8 cellular contexts compared by ENCODE assay signal in genomic region chr17:2853111-2853721, GRCh38. TPM values are rescaled to one million over a fixed set of nuclear protein-coding genes. Genes with fewer than 3 reads are reported as not detected.
DNase-seq lines count a peak whose midpoint lies in the region; ATAC-seq and TF ChIP-seq lines count a peak whose summit lies in the region.

No MANE protein-coding gene starts in this region.

- H3K27ac ChIP-seq in neuronal stem cell (replicated peaks; ENCODE audit: low read length) = no peak overlapping the region

- peak overlapping the region; percentile 65 for H4K8ac ChIP-seq in neuronal stem cell (ENCODE audit: low read depth, low read length)

- DNase-seq in AG20443 (ENCODE audit: low spot score) (peak; percentile 84), KBM-7 (peak; percentile 36), foreskin fibroblast (peak; percentile 36 to 81), neuronal stem cell (ENCODE audit: low spot score) (no peak), OCI-M1 (lab: John Stamatoyannopoulos, UW) (no peak), NCI-H1694 treated with DMSO at 0.1 percent for 48 hours (lab: John Stamatoyannopoulos, UW) (no peak)
- DNase-seq in activated T-helper 1 cell treated with anti-CD3 and anti-CD28 coated beads, Interleukin-12 subunit alpha, Interleukin-12 subunit beta, Interleukin-2, Interleukin-4 antibody, amounts not matched to agents 30 ng/mL and 10 ng/mL and 1 ng/mL, durations not matched to agents 14 hours and 24 hours and 36 hours (ENCODE audit: low spot score) = peak; percentile 21

- H2BK120ac ChIP-seq in neuronal stem cell (ENCODE audit: low read depth, low read length) = no peak overlapping the region

- H3K36me3 Mint-ChIP-seq in activated T-helper 1 cell treated with anti-CD3 and anti-CD28 coated beads, Interleukin-12 subunit alpha, Interleukin-12 subunit beta, Interleukin-2, Interleukin-4 antibody, amounts not matched to agents 30 ng/mL and 10 ng/mL and 1 ng/mL, durations not matched to agents 14 hours and 24 hours and 36 hours (ENCODE audit: low read depth) = no peaks in the 10 kb centered on the region

- H3K27ac Mint-ChIP-seq in activated T-helper 1 cell treated with anti-CD3 and anti-CD28 coated beads, Interleukin-12 subunit alpha, Interleukin-12 subunit beta, Interleukin-2, Interleukin-4 antibody, amounts not matched to agents 30 ng/mL and 10 ng/mL and 1 ng/mL, durations not matched to agents 14 hours and 24 hours and 36 hours = no peak overlapping the region

- in situ Hi-C loops in KBM-7 (cut with MboI; ENCODE audit: low pct_unique_long_range_greater_than_20kb, low sequenced_read_pairs) = no loop called here

- no peaks in the 10 kb centered on the region for H3K9me3 Mint-ChIP-seq in activated T-helper 1 cell treated with anti-CD3 and anti-CD28 coated beads, Interleukin-12 subunit alpha, Interleukin-12 subunit beta, Interleukin-2, Interleukin-4 antibody, amounts not matched to agents 30 ng/mL and 10 ng/mL and 1 ng/mL, durations not matched to agents 14 hours and 24 hours and 36 hours

- H2BK12ac ChIP-seq in neuronal stem cell (ENCODE audit: low read length) = peak overlapping the region; percentile 58

- H3K27me3 ChIP-seq in neuronal stem cell (ENCODE audit: control insufficient read depth in 3 of 3, insufficient read depth in 3 of 3, low read depth in 1 of 3, low read length in 3 of 3) = peaks cover 11 to 67% (median 35%) of the 10 kb centered on the region in 3 experiments

- H2BK5ac ChIP-seq in neuronal stem cell (ENCODE audit: low read length) = no peak overlapping the region

- H3K14ac ChIP-seq in neuronal stem cell (ENCODE audit: low read length) = no peak overlapping the region

- H3K36me3 ChIP-seq in neuronal stem cell (replicated peaks in 1 of 2; ENCODE audit: control insufficient read depth in 2 of 2, insufficient read depth in 2 of 2, low read length in 2 of 2) = no peaks in the 10 kb centered on the region

- peak overlapping the region; percentile 84 for H3K9ac ChIP-seq in neuronal stem cell (ENCODE audit: low read depth, low read length, poor library complexity)

- TF ChIP-seq CTCF in foreskin fibroblast (IDR thresholded peaks at IDR 0.05; ENCODE audit: low read depth, low read length) = no peak

- peak overlapping the region; percentile 93 for H3K18ac ChIP-seq in neuronal stem cell (ENCODE audit: low read length)

- peaks cover 0 to 4% of the 10 kb centered on the region in 2 donors for H3K9me3 ChIP-seq in neuronal stem cell (replicated peaks in 1 of 2; ENCODE audit: control insufficient read depth in 2 of 2, insufficient read depth in 1 of 2, low read depth in 1 of 2, low read length in 2 of 2)

- intact Hi-C loops in activated T-helper 1 cell treated with anti-CD3 and anti-CD28 coated beads, Interleukin-12 subunit alpha, Interleukin-12 subunit beta, Interleukin-2, Interleukin-4 antibody, amounts not matched to agents 30 ng/mL and 10 ng/mL and 1 ng/mL, durations not matched to agents 14 hours and 24 hours and 36 hours (cut with micrococcal nuclease) = no loop called here

- peak overlapping the region; percentile 43 for H3K23ac ChIP-seq in neuronal stem cell (ENCODE audit: low read depth, low read length, poor library complexity)

- H2BK15ac ChIP-seq in neuronal stem cell (ENCODE audit: low read length) = peak overlapping the region; percentile 81

- H4K91ac ChIP-seq in neuronal stem cell (ENCODE audit: low read depth, low read length, poor library complexity) = no peak overlapping the region

- peak overlapping the region; percentile 89 for H2AFZ ChIP-seq in neuronal stem cell (ENCODE audit: low read length)

- H3K79me1 ChIP-seq in neuronal stem cell (ENCODE audit: low read depth, low read length) = peaks cover 2% of the 10 kb centered on the region

- peaks cover 0 to 13% of the 10 kb centered on the region in 2 donors for H3K4me1 ChIP-seq in neuronal stem cell (ENCODE audit: control insufficient read depth in 2 of 2, insufficient read depth in 1 of 2, low read depth in 1 of 2, low read length in 2 of 2)

- peak overlapping the region; percentile 94 for H3K4me2 ChIP-seq in neuronal stem cell (ENCODE audit: insufficient read depth, low read length, poor library complexity, severe bottlenecking)

- no peak overlapping the region for H3K4ac ChIP-seq in neuronal stem cell (ENCODE audit: low read length)

- peaks cover 55% of the 10 kb centered on the region for H3K27me3 Mint-ChIP-seq in activated T-helper 1 cell treated with anti-CD3 and anti-CD28 coated beads, Interleukin-12 subunit alpha, Interleukin-12 subunit beta, Interleukin-2, Interleukin-4 antibody, amounts not matched to agents 30 ng/mL and 10 ng/mL and 1 ng/mL, durations not matched to agents 14 hours and 24 hours and 36 hours (ENCODE audit: insufficient read depth)

- peak overlapping the region; percentile 26 for H3K4me3 Mint-ChIP-seq in activated T-helper 1 cell treated with anti-CD3 and anti-CD28 coated beads, Interleukin-12 subunit alpha, Interleukin-12 subunit beta, Interleukin-2, Interleukin-4 antibody, amounts not matched to agents 30 ng/mL and 10 ng/mL and 1 ng/mL, durations not matched to agents 14 hours and 24 hours and 36 hours

- peak overlapping the region; percentile 35 to 56 for H3K4me3 ChIP-seq in foreskin fibroblast (ENCODE audit: low read depth in 1 of 2, low read length in 2 of 2)
- peak overlapping the region in 1 of 2 donors; percentile 75 for H3K4me3 ChIP-seq in neuronal stem cell (ENCODE audit: low read length in 2 of 2)

- peaks cover 20% of the 10 kb centered on the region for H3K4me1 Mint-ChIP-seq in activated T-helper 1 cell treated with anti-CD3 and anti-CD28 coated beads, Interleukin-12 subunit alpha, Interleukin-12 subunit beta, Interleukin-2, Interleukin-4 antibody, amounts not matched to agents 30 ng/mL and 10 ng/mL and 1 ng/mL, durations not matched to agents 14 hours and 24 hours and 36 hours (ENCODE audit: low read depth)

- H2AK5ac ChIP-seq in neuronal stem cell (ENCODE audit: low read depth, low read length) = no peak overlapping the region

- WGBS in neuronal stem cell (ENCODE audit: extremely low coverage in 2 of 2, insufficient read length in 2 of 2, insufficient replicate concordance in 1 of 2), 2 donors = no CpG with 5 or more reads among the region's 76 CpGs

- ATAC-seq in HG02938 (IDR thresholded peaks at IDR 0.05; ENCODE audit: unreplicated experiment) = no peak

RNA-seq across cellular contexts. Expression of gene RAP1GAP2, which starts 57.0 kb away (rescaled TPM):
- 0.20 and 0.34 TPM in 2 replicates for total RNA-seq in activated T-helper 1 cell treated with anti-CD3 and anti-CD28 coated beads, Interleukin-12 subunit alpha, Interleukin-12 subunit beta, Interleukin-2, Interleukin-4 antibody, amounts not matched to agents 30 ng/mL and 10 ng/mL and 1 ng/mL, durations not matched to agents 14 hours and 24 hours and 36 hours
- 2.9 TPM for polyA plus RNA-seq in neuronal stem cell (2013, experiment 1 of 2)
- 3.1 TPM for polyA plus RNA-seq in neuronal stem cell (2013, experiment 2 of 2)

Comparison
In these comparisons a context has a peak if more than half of its experiments do, and no peak if none do; other contexts are left out.
1. DNase-seq: peak in AG20443 (single experiment), KBM-7 (single experiment), activated T-helper 1 cell treated with anti-CD3 and anti-CD28 coated beads, Interleukin-12 subunit alpha, Interleukin-12 subunit beta, Interleukin-2, Interleukin-4 antibody, amounts not matched to agents 30 ng/mL and 10 ng/mL and 1 ng/mL, durations not matched to agents 14 hours and 24 hours and 36 hours (single experiment) and foreskin fibroblast (2 of 2); none in neuronal stem cell (single experiment), OCI-M1 (single experiment) and NCI-H1694 treated with DMSO at 0.1 percent for 48 hours (single experiment).